8 cellular contexts compared by ENCODE assay signal in the genomic region with DNA sequence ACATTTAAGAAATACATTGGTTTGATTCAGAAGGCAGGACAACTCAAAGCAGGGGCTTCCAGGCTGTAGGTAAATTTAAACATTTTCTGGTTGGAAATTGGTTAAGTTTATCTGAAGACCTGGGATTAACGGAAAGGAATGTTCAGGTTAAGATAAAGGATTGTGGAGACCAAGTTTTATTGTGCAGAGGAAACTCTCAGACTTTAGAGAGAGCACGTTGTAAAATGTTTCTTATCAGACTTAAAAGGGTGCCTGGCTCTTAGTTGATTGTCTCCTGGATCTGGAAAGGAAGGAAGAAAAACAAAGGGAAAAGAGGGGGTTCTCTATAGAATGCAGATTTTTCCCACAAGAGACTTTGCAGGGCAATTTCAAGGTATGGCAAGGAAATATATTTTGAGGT. TPM values are rescaled to one million over a fixed set of nuclear protein-coding genes. Genes with fewer than 3 reads are reported as not detected.
DNase-seq lines count a peak whose midpoint lies in the region; ATAC-seq and TF ChIP-seq lines count a peak whose summit lies in the region.
"Not testable (repeated sequence)": the region's sequence is repeated elsewhere in the genome, so short reads cannot be mapped to it uniquely, and the experiment has no call there.

No MANE protein-coding gene starts in this region.

- not testable (repeated sequence) for H3K9me3 Mint-ChIP-seq in central memory CD8-positive, alpha-beta T cell; endothelial cell (ENCODE audit: unreplicated experiment); stimulated activated naive B cell treated with anti-CD40 and anti-IgM and Interleukin-4, amounts not matched to agents 10 μg/mL and 1 μg/mL and 100 μg/mL, for 72 hours
- peaks cover 45% of the 10 kb centered on the region for H3K9me3 Mint-ChIP-seq in nephron progenitor cell

- H3K27me3 Mint-ChIP-seq in central memory CD8-positive, alpha-beta T cell; endothelial cell (ENCODE audit: unreplicated experiment); nephron progenitor cell (ENCODE audit: low read depth, poor library complexity); stimulated activated naive B cell treated with anti-CD40 and anti-IgM and Interleukin-4, amounts not matched to agents 10 μg/mL and 1 μg/mL and 100 μg/mL, for 72 hours: not testable (repeated sequence)

- peak overlapping the region in 2 of 11 experiments; percentile 14 to 51; a peak in 2 of 22 replicates for H3K27ac ChIP-seq in BLaER1 treated with 17β-estradiol and CSF1 and Interleukin-3, amounts not matched to agents 10 nM and 100 nM
- peak overlapping the region; percentile 13 for H3K27ac ChIP-seq in left ventricle myocardium inferior (replicated peaks)
- peak overlapping the region; percentile 96 for H3K27ac ChIP-seq in mesodermal cell (ENCODE audit: low read depth, low read length, severe bottlenecking)

- intact Hi-C loops in left ventricle myocardium inferior (cut with micrococcal nuclease) = not testable (repeated sequence)

- 65 to 68% methylated on average over 2 of the region's 2 CpGs for WGBS in mesodermal cell (ENCODE audit: insufficient coverage in 2 of 2), 2 experiments

- H3K27me3 ChIP-seq in BLaER1 treated with 17β-estradiol and CSF1 and Interleukin-3, amounts not matched to agents 10 nM and 100 nM; left ventricle myocardium inferior (ENCODE audit: low read depth): not testable (repeated sequence)

- H3K9ac ChIP-seq in BLaER1 treated with 17β-estradiol and CSF1 and Interleukin-3, amounts not matched to agents 10 nM and 100 nM = not testable (repeated sequence)

- peaks cover 27 to 53% (median 40%) of the 10 kb centered on the region in 10 experiments for H3K4me1 ChIP-seq in BLaER1 treated with 17β-estradiol and CSF1 and Interleukin-3, amounts not matched to agents 10 nM and 100 nM
- H3K4me1 ChIP-seq in left ventricle myocardium inferior = peaks cover 31% of the 10 kb centered on the region
- H3K4me1 ChIP-seq in mesodermal cell (ENCODE audit: control insufficient read depth, insufficient read depth, low read length, poor library complexity, severe bottlenecking) = not testable (repeated sequence)

- not testable (repeated sequence) for ATAC-seq in central memory CD8-positive, alpha-beta T cell (replicated peaks; ENCODE audit: extremely low read depth, poor library complexity, severe bottlenecking); stimulated activated naive B cell treated with anti-CD40 and anti-IgM and Interleukin-4, amounts not matched to agents 10 μg/mL and 1 μg/mL and 100 μg/mL, for 72 hours (replicated peaks)

- H3K27ac Mint-ChIP-seq in central memory CD8-positive, alpha-beta T cell (ENCODE audit: low read depth) = peak overlapping the region; percentile 9
- H3K27ac Mint-ChIP-seq in endothelial cell (ENCODE audit: unreplicated experiment) (peak overlapping the region; percentile 99), nephron progenitor cell (peak overlapping the region; percentile 78)
- peak overlapping the region; percentile 5 for H3K27ac Mint-ChIP-seq in stimulated activated naive B cell treated with anti-CD40 and anti-IgM and Interleukin-4, amounts not matched to agents 10 μg/mL and 1 μg/mL and 100 μg/mL, for 72 hours

- H3K4me3 Mint-ChIP-seq in central memory CD8-positive, alpha-beta T cell; endothelial cell (ENCODE audit: unreplicated experiment); nephron progenitor cell; stimulated activated naive B cell treated with anti-CD40 and anti-IgM and Interleukin-4, amounts not matched to agents 10 μg/mL and 1 μg/mL and 100 μg/mL, for 72 hours: not testable (repeated sequence)

- H3K4me2 ChIP-seq in BLaER1 treated with 17β-estradiol and CSF1 and Interleukin-3, amounts not matched to agents 10 nM and 100 nM = peak overlapping the region in 7 of 11 experiments; percentile 60 to 74 (median 65); a peak in 8 of 22 replicates

- peak; percentile 2 for DNase-seq in OCI-M1 (lab: John Stamatoyannopoulos, UW)
- not testable (repeated sequence) for DNase-seq in central memory CD8-positive, alpha-beta T cell (ENCODE audit: low spot score in 2 of 2); endothelial cell (ENCODE audit: low spot score); left ventricle myocardium inferior; nephron progenitor cell; stimulated activated naive B cell treated with anti-CD40 and anti-IgM and Interleukin-4, amounts not matched to agents 10 μg/mL and 1 μg/mL and 100 μg/mL, for 72 hours

- H3K36me3 ChIP-seq in BLaER1 treated with 17β-estradiol and CSF1 and Interleukin-3, amounts not matched to agents 10 nM and 100 nM = peaks cover 0 to 61% (median 17%) of the 10 kb centered on the region in 11 experiments; a peak in 17 of 22 replicates
- not testable (repeated sequence) for H3K36me3 ChIP-seq in left ventricle myocardium inferior; mesodermal cell (ENCODE audit: control insufficient read depth, insufficient read depth, low read length)

- peaks cover 0 to 55% (median 0%) of the 10 kb centered on the region in 11 experiments; a peak in 4 of 22 replicates for H4K20me1 ChIP-seq in BLaER1 treated with 17β-estradiol and CSF1 and Interleukin-3, amounts not matched to agents 10 nM and 100 nM

- not testable (repeated sequence) for H3K4me3 ChIP-seq in BLaER1 treated with 17β-estradiol and CSF1 and Interleukin-3, amounts not matched to agents 10 nM and 100 nM; left ventricle myocardium inferior; mesodermal cell (ENCODE audit: extremely low read depth, insufficient read depth, low read length, poor library complexity, severe bottlenecking)

- H3K9me3 ChIP-seq in BLaER1 treated with 17β-estradiol and CSF1 and Interleukin-3, amounts not matched to agents 10 nM and 100 nM (replicated peaks in 1 of 11) = peaks cover 10 to 56% (median 28%) of the 10 kb centered on the region in 11 experiments
- not testable (repeated sequence) for H3K9me3 ChIP-seq in left ventricle myocardium inferior (replicated peaks)
- peaks cover 10% of the 10 kb centered on the region for H3K9me3 ChIP-seq in mesodermal cell (ENCODE audit: control insufficient read depth, low read length)

- peaks cover 13% of the 10 kb centered on the region for H3K4me1 Mint-ChIP-seq in central memory CD8-positive, alpha-beta T cell
- H3K4me1 Mint-ChIP-seq in endothelial cell (ENCODE audit: unreplicated experiment) (peaks cover 54% of the 10 kb centered on the region), nephron progenitor cell (peaks cover 45% of the 10 kb centered on the region)
- H3K4me1 Mint-ChIP-seq in stimulated activated naive B cell treated with anti-CD40 and anti-IgM and Interleukin-4, amounts not matched to agents 10 μg/mL and 1 μg/mL and 100 μg/mL, for 72 hours = peaks cover 14 to 48% of the 10 kb centered on the region in 2 donors

- not testable (repeated sequence) for TF ChIP-seq CTCF in endothelial cell (IDR thresholded peaks at IDR 0.05; ENCODE audit: unreplicated experiment); left ventricle myocardium inferior (IDR thresholded peaks at IDR 0.05; ENCODE audit: borderline replicate concordance); nephron progenitor cell (IDR thresholded peaks at IDR 0.05)

- not testable (repeated sequence) for H3K36me3 Mint-ChIP-seq in central memory CD8-positive, alpha-beta T cell (ENCODE audit: insufficient read depth); endothelial cell (ENCODE audit: low read depth, unreplicated experiment); stimulated activated naive B cell treated with anti-CD40 and anti-IgM and Interleukin-4, amounts not matched to agents 10 μg/mL and 1 μg/mL and 100 μg/mL, for 72 hours
- peaks cover 75% of the 10 kb centered on the region for H3K36me3 Mint-ChIP-seq in nephron progenitor cell (ENCODE audit: low read depth)

RNA-seq across cellular contexts. Expression of a gene that starts 55.4 kb away (rescaled TPM):
- 142 TPM for total RNA-seq in endothelial cell (ENCODE audit: unreplicated experiment)
- total RNA-seq in left ventricle myocardium inferior = 39.7 TPM
- polyA plus RNA-seq in mesodermal cell (2013, experiment 1 of 2) = 91.1 TPM
- polyA plus RNA-seq in mesodermal cell (2013, experiment 2 of 2) = 91.0 TPM

Comparison
In these comparisons a context has a peak if more than half of its experiments do, and no peak if none do; other contexts are left out.
1. H3K27ac Mint-ChIP-seq: peak in every context shown above with its lines; median percentile 99 in endothelial cell; 78 in nephron progenitor cell; 9 in central memory CD8-positive, alpha-beta T cell; 5 in stimulated activated naive B cell treated with anti-CD40 and anti-IgM and Interleukin-4, amounts not matched to agents 10 μg/mL and 1 μg/mL and 100 μg/mL, for 72 hours.